In genomic region chr7:2520131-2520807, GRCh38 we compare ENCODE assay signal across 9 cellular contexts. TPM values are rescaled to one million over a fixed set of nuclear protein-coding genes. Genes with fewer than 3 reads are reported as not detected.
A peak's percentile ranks its signal among the peaks of the same experiment; 100 is the strongest.
DNase-seq lines count a peak whose midpoint lies in the region; ATAC-seq and TF ChIP-seq lines count a peak whose summit lies in the region.
"Had no signal": no experiment of that assay in that cellular context is flagged by ENCODE, and none has a peak within 500 bp of the region (broad histone marks: within the 10 kb centered on the region; RNA-seq: fewer than 3 reads in every experiment).

No MANE protein-coding gene starts in this region.

- peak; percentile 13 for TF ChIP-seq CTCF in CD14-positive monocyte (IDR thresholded peaks at IDR 0.05)
- peak; percentile 23; the same call in 2 of the 3 replicates for TF ChIP-seq CTCF in H9 (conservative IDR thresholded peaks at IDR 0.05)
- TF ChIP-seq CTCF in fibroblast of lung (conservative IDR thresholded peaks at IDR 0.05 in 1 of 2, IDR thresholded peaks at IDR 0.05 in 1 of 2; ENCODE audit: low read depth in 1 of 2, low read length in 2 of 2) = peak in 1 of 2 donors; percentile 3
- peak; percentile 26 for TF ChIP-seq CTCF in progenitor cell of endocrine pancreas (IDR thresholded peaks at IDR 0.05; ENCODE audit: unreplicated experiment)

- H2BK20ac ChIP-seq in H9 (ENCODE audit: low read depth, low read length, poor library complexity, severe bottlenecking) = no peak overlapping the region

- H3K23ac ChIP-seq in H9 (ENCODE audit: insufficient read length, low read depth, low read length) = no peak overlapping the region

- no peak overlapping the region for H4K8ac ChIP-seq in H9 (replicated peaks; ENCODE audit: insufficient read length, low read depth, low read length)

- no peak overlapping the region for H2BK15ac ChIP-seq in H9 (ENCODE audit: low read depth, low read length)

- no peak overlapping the region for H4K91ac ChIP-seq in H9 (ENCODE audit: insufficient read length, low read depth, low read length)

- no peak overlapping the region for H3K18ac ChIP-seq in H9 (ENCODE audit: insufficient read length, low read depth, low read length)

- no peak overlapping the region for H4K5ac ChIP-seq in H9 (ENCODE audit: insufficient read length, low read depth, low read length)

- peaks cover 19 to 32% of the 10 kb centered on the region in 2 donors for H3K36me3 Mint-ChIP-seq in CD14-positive monocyte
- peaks cover 0 to 5% (median 4%) of the 10 kb centered on the region in 3 experiments; a peak in 2 of 7 replicates for H3K36me3 Mint-ChIP-seq in H9 (ENCODE audit: insufficient read depth in 1 of 3, low read depth in 3 of 3)
- H3K36me3 Mint-ChIP-seq in progenitor cell of endocrine pancreas (ENCODE audit: insufficient read depth) = no peaks in the 10 kb centered on the region

- H3K9me3 Mint-ChIP-seq in CD14-positive monocyte = peaks cover 0 to 2% (median 0%) of the 10 kb centered on the region in 7 donors
- H3K9me3 Mint-ChIP-seq in H9 = no peaks in the 10 kb centered on the region
- no peaks in the 10 kb centered on the region for H3K9me3 Mint-ChIP-seq in progenitor cell of endocrine pancreas (ENCODE audit: low read depth)

- H2BK120ac ChIP-seq in H9 (ENCODE audit: low read depth, low read length, poor library complexity, severe bottlenecking) = no peak overlapping the region

- peak overlapping the region in 3 of 4 experiments; percentile 23 to 49 (median 37) for H3K4me3 ChIP-seq in fibroblast of lung (replicated peaks in 1 of 4; ENCODE audit: control extremely low read depth in 1 of 4, insufficient read depth in 1 of 4, low read depth in 3 of 4, low read length in 4 of 4)

- H3K4ac ChIP-seq in H9 (ENCODE audit: low read depth, low read length) = no peak overlapping the region

- H3K79me2 ChIP-seq in H9 (ENCODE audit: insufficient read depth, low read length) (no peaks in the 10 kb centered on the region; the same call in 1 of the 2 replicates), fibroblast of lung (ENCODE audit: control insufficient read depth, insufficient read depth, low read length) (no peaks in the 10 kb centered on the region)

- H3K27me3 ChIP-seq in H9 (ENCODE audit: insufficient read depth, low read length) (no peaks in the 10 kb centered on the region; the same call in 1 of the 2 replicates), fibroblast of lung (ENCODE audit: control insufficient read depth, insufficient read depth, low read length) (no peaks in the 10 kb centered on the region)

- H3K4me3 Mint-ChIP-seq in CD14-positive monocyte (peak overlapping the region; percentile 98 to 99), H9 (peak overlapping the region; percentile 84 to 93), progenitor cell of endocrine pancreas (ENCODE audit: low read depth) (peak overlapping the region; percentile 82)

- intact Hi-C loops in CD14-positive monocyte (cut with micrococcal nuclease) (loop anchor here (5.0 to 10.0 kb wide), 4 partner anchors 37 to 985 kb away; partner anchors contain the start of genes BRAT1 (in 2 of the 2), IQCE (in 2 of the 2), TTYH3 (in 2 of the 2) and GRIFIN (in 1 of the 2)), sciatic nerve (cut with DNase I) (no loop called here)

- H2BK5ac ChIP-seq in H9 (ENCODE audit: insufficient read length, low read length) = no peak overlapping the region

- H3K79me1 ChIP-seq in H9 (ENCODE audit: insufficient read depth, low read depth, low read length, poor library complexity, severe bottlenecking) = no peaks in the 10 kb centered on the region

- H3T11ph ChIP-seq in H9 (ENCODE audit: low read length) = no peak overlapping the region

- no CpG with 5 or more reads among the region's 38 CpGs for WGBS in H9 (ENCODE audit: extremely low coverage, insufficient read length, low lambda C conversion rate)

- no peak overlapping the region for H3K27ac ChIP-seq in H9 (ENCODE audit: insufficient read length, low read depth, low read length)
- H3K27ac ChIP-seq in fibroblast of lung (ENCODE audit: insufficient read depth, low read length) = no peak overlapping the region

- no peak for ATAC-seq in GM18870 (IDR thresholded peaks at IDR 0.05; ENCODE audit: unreplicated experiment)
- ATAC-seq in sciatic nerve = no peak

- peak overlapping the region; percentile 76 to 96 (median 93) for H3K27ac Mint-ChIP-seq in CD14-positive monocyte
- peak overlapping the region in 1 of 3 experiments; percentile 79; a peak in 1 of 7 replicates for H3K27ac Mint-ChIP-seq in H9
- H3K27ac Mint-ChIP-seq in progenitor cell of endocrine pancreas = no peak overlapping the region

- no peaks in the 10 kb centered on the region for H4K20me1 ChIP-seq in H9 (ENCODE audit: control insufficient read depth, insufficient read depth, insufficient read length)
- no peaks in the 10 kb centered on the region for H4K20me1 ChIP-seq in fibroblast of lung (ENCODE audit: control insufficient read depth, extremely low read depth, insufficient read depth, low read length)

- no peaks in the 10 kb centered on the region for H3K36me3 ChIP-seq in fibroblast of lung (ENCODE audit: control insufficient read depth, insufficient read depth, low read length)

- H3K9me3 ChIP-seq in H9 (ENCODE audit: control insufficient read depth, low read depth, low read length) = no peaks in the 10 kb centered on the region
- no peaks in the 10 kb centered on the region for H3K9me3 ChIP-seq in fibroblast of lung (ENCODE audit: control insufficient read depth, insufficient read depth, low read depth, low read length)

- peaks cover 4% of the 10 kb centered on the region; the same call in 1 of the 2 replicates for H3K4me1 ChIP-seq in H9 (ENCODE audit: insufficient read depth, low read length)
- peaks cover 31% of the 10 kb centered on the region for H3K4me1 ChIP-seq in fibroblast of lung (ENCODE audit: control insufficient read depth, extremely low read depth, insufficient read depth, low read length)

- H3K56ac ChIP-seq in H9 (ENCODE audit: insufficient read length, low read depth, low read length) = no peak overlapping the region

- no peak overlapping the region; the same call in 1 of the 2 replicates for H3K14ac ChIP-seq in H9 (ENCODE audit: insufficient read depth, low read length)

- H2BK12ac ChIP-seq in H9 (ENCODE audit: insufficient read length, low read depth, low read length) = no peak overlapping the region

- H2AFZ ChIP-seq in H9 (ENCODE audit: low read length) = no peak overlapping the region
- no peak overlapping the region for H2AFZ ChIP-seq in fibroblast of lung (ENCODE audit: low read length)

- no peak for DNase-seq in CD14-positive monocyte (ENCODE audit: low spot score)
- DNase-seq in H9 = no peak
- DNase-seq in UCSD-AML1 (lab: John Stamatoyannopoulos, UW; ENCODE audit: unreplicated experiment) = peak; percentile 20
- no peak for DNase-seq in fibroblast of lung (ENCODE audit: low read depth in 2 of 2)
- no peak for DNase-seq in progenitor cell of endocrine pancreas (ENCODE audit: low spot score, unreplicated experiment)
- no peak for DNase-seq in NCI-H226
- DNase-seq in sciatic nerve (ENCODE audit: low spot score) = no peak

- H3K9ac ChIP-seq in H9 (ENCODE audit: extremely low read depth, insufficient read length, low read length) (no peak overlapping the region), fibroblast of lung (ENCODE audit: insufficient read depth, low read length) (no peak overlapping the region)

- H3K4me2 ChIP-seq in H9 (ENCODE audit: insufficient read depth, insufficient read length, low read length) = peak overlapping the region; percentile 63
- peak overlapping the region; percentile 58 for H3K4me2 ChIP-seq in fibroblast of lung (ENCODE audit: extremely low read depth, insufficient read depth, low read length)

- peaks cover 13% of the 10 kb centered on the region for H3K23me2 ChIP-seq in H9 (ENCODE audit: insufficient read length, low read depth, low read length, poor library complexity, severe bottlenecking)

- no peak overlapping the region for H2AK5ac ChIP-seq in H9 (ENCODE audit: insufficient read length, low read length)

- H3K27me3 Mint-ChIP-seq in CD14-positive monocyte (ENCODE audit: low read depth in 3 of 3) (peaks cover 0 to 6% (median 3%) of the 10 kb centered on the region in 3 donors), H9 (ENCODE audit: low read depth) (peaks cover 26% of the 10 kb centered on the region), progenitor cell of endocrine pancreas (peaks cover 32% of the 10 kb centered on the region)

- H3K4me1 Mint-ChIP-seq in CD14-positive monocyte (peaks cover 45% of the 10 kb centered on the region), H9 (peaks cover 44 to 46% of the 10 kb centered on the region in 2 experiments), progenitor cell of endocrine pancreas (ENCODE audit: low read depth) (peaks cover 22% of the 10 kb centered on the region)

RNA-seq across cellular contexts. Expression of gene LFNG, which starts 0.7 kb away (rescaled TPM):
- polyA plus RNA-seq in CD14-positive monocyte = 1 to 10 TPM; 1.9 to 2.2 TPM
- 52.9 and 55.3 TPM in 2 replicates for total RNA-seq in H9 (2021)
- total RNA-seq in fibroblast of lung = 0.33 and 0.77 TPM in 2 replicates
- 1.2 and 3.5 TPM in 2 replicates for polyA plus RNA-seq in fibroblast of lung
- polyA plus RNA-seq in fibroblast of lung (2012) = 1.7 and 4.5 TPM in 2 replicates
- polyA minus RNA-seq in fibroblast of lung (ENCODE audit: low replicate concordance) = 0.93 and 5.2 TPM in 2 replicates
- 9.7 and 10.6 TPM in 2 replicates for total RNA-seq in progenitor cell of endocrine pancreas
- 20.1 TPM for total RNA-seq in sciatic nerve

RNA-seq across cellular contexts. Expression of gene BRAT1, which starts 35.1 kb away (rescaled TPM):
- polyA plus RNA-seq in CD14-positive monocyte (10 to 100 TPM; 31.6 to 32.5 TPM), fibroblast of lung (4.0 and 5.8 TPM in 2 replicates)
- total RNA-seq in H9 (2021) (41.2 and 42.6 TPM in 2 replicates), fibroblast of lung (20.1 and 20.3 TPM in 2 replicates), progenitor cell of endocrine pancreas (43.1 and 43.7 TPM in 2 replicates), sciatic nerve (22.0 TPM)
- 10.2 and 18.5 TPM in 2 replicates for polyA plus RNA-seq in fibroblast of lung (2012)
- polyA minus RNA-seq in fibroblast of lung (ENCODE audit: low replicate concordance) = 5.2 and 21.0 TPM in 2 replicates

RNA-seq across cellular contexts. Expression of gene IQCE, which starts 38.5 kb away (rescaled TPM):
- 1 to 10 TPM; 1.8 to 3.0 TPM for polyA plus RNA-seq in CD14-positive monocyte
- total RNA-seq in H9 (2021) = 6.7 and 7.0 TPM in 2 replicates
- total RNA-seq in fibroblast of lung = 7.7 and 8.3 TPM in 2 replicates
- 5.1 and 5.3 TPM in 2 replicates for polyA plus RNA-seq in fibroblast of lung
- 7.4 and 8.1 TPM in 2 replicates for polyA plus RNA-seq in fibroblast of lung (2012)
- polyA minus RNA-seq in fibroblast of lung (ENCODE audit: low replicate concordance) = 8.1 and 8.6 TPM in 2 replicates
- total RNA-seq in progenitor cell of endocrine pancreas = 32.5 and 33.5 TPM in 2 replicates
- 21.4 TPM for total RNA-seq in sciatic nerve

RNA-seq across cellular contexts. Expression of gene GRIFIN, which starts 44.1 kb away (rescaled TPM):
- polyA plus RNA-seq in CD14-positive monocyte (not detected), fibroblast of lung (not detected in 2 replicates)
- total RNA-seq in H9 (2021) (not detected in 2 replicates), fibroblast of lung (not detected in 2 replicates), progenitor cell of endocrine pancreas (not detected in 2 replicates), sciatic nerve (not detected)
- polyA plus RNA-seq in fibroblast of lung (2012) = not detected in 2 replicates
- not detected in 2 replicates for polyA minus RNA-seq in fibroblast of lung (ENCODE audit: low replicate concordance)
- total RNA-seq: pulmonary artery endothelial cell had no signal
